8 cellular contexts compared by ENCODE assay signal in genomic region chr2:43158259-43158880, GRCh38.
DNase-seq lines count a peak whose midpoint lies in the region; ATAC-seq and TF ChIP-seq lines count a peak whose summit lies in the region.

No MANE protein-coding gene starts in this region.

- intact Hi-C loops in right lobe of liver (cut with DNase I), result no loop called here

- H3K9me3 Mint-ChIP-seq in stimulated activated naive CD8-positive, alpha-beta T cell treated with anti-CD3 and anti-CD28 coated beads, Interleukin-15, amount 100 ng/mL, for 72 hours, result no peaks in the 10 kb centered on the region

- TF ChIP-seq CTCF in right lobe of liver (IDR thresholded peaks at IDR 0.05), result no peak

- no peaks in the 10 kb centered on the region for H3K27me3 Mint-ChIP-seq in stimulated activated naive CD8-positive, alpha-beta T cell treated with anti-CD3 and anti-CD28 coated beads, Interleukin-15, amount 100 ng/mL, for 72 hours

- peaks cover 91% of the 10 kb centered on the region for H3K4me1 Mint-ChIP-seq in stimulated activated naive CD8-positive, alpha-beta T cell treated with anti-CD3 and anti-CD28 coated beads, Interleukin-15, amount 100 ng/mL, for 72 hours

- peak; percentile 77 for DNase-seq in SKM-1 (lab: John Stamatoyannopoulos, UW; ENCODE audit: unreplicated experiment)
- DNase-seq in T47D (ENCODE audit: low read depth in 1 of 2, low spot score in 1 of 2), result peak; percentile 32 to 42
- peak; percentile 84 to 89 (median 86) for DNase-seq in right lobe of liver
- DNase-seq in stimulated activated naive CD8-positive, alpha-beta T cell treated with anti-CD3 and anti-CD28 coated beads, Interleukin-15, amount 100 ng/mL, for 72 hours, result peak in 1 of 2 donors; percentile 78
- no peak for DNase-seq in GM19240 (ENCODE audit: insufficient read length, low spot score)
- DNase-seq in NCI-H2081 (lab: John Stamatoyannopoulos, UW), result no peak

- H3K9me3 ChIP-seq in right lobe of liver, result no peaks in the 10 kb centered on the region

- in situ Hi-C loops in T47D (cut with HindIII; ENCODE audit: low pct_unique_long_range_greater_than_20kb, low sequenced_read_pairs), result no loop called here

- peaks cover 0 to 82% (median 44%) of the 10 kb centered on the region in 4 donors for H3K4me1 ChIP-seq in right lobe of liver

- 17% methylated on average over 2 of the region's 11 CpGs for WGBS in right lobe of liver (ENCODE audit: insufficient coverage, low coverage, low lambda C conversion rate, missing lambda C conversion rate)

- ATAC-seq in GM18505 (IDR thresholded peaks at IDR 0.05; ENCODE audit: unreplicated experiment) (peak; percentile 22), HG03066 (IDR thresholded peaks at IDR 0.05; ENCODE audit: low read depth, unreplicated experiment) (peak; percentile 34), right lobe of liver (peak; percentile 55 to 65 (median 56))
- ATAC-seq in stimulated activated naive CD8-positive, alpha-beta T cell treated with anti-CD3 and anti-CD28 coated beads, Interleukin-15, amount 100 ng/mL, for 72 hours, result peak; percentile 70

- H3K4me3 ChIP-seq in right lobe of liver, result no peak overlapping the region

- TF ChIP-seq POLR2A in GM18505 (IDR thresholded peaks at IDR 0.05; ENCODE audit: borderline replicate concordance, extremely low read depth, insufficient read depth, insufficient read length), result no peak
- TF ChIP-seq POLR2A in right lobe of liver (IDR thresholded peaks at IDR 0.05), result no peak

- H3K27ac Mint-ChIP-seq in stimulated activated naive CD8-positive, alpha-beta T cell treated with anti-CD3 and anti-CD28 coated beads, Interleukin-15, amount 100 ng/mL, for 72 hours, result peak overlapping the region; percentile 95 to 97

- peak overlapping the region; percentile 75 to 90 (median 82) for H3K27ac ChIP-seq in right lobe of liver

- H3K36me3 ChIP-seq in right lobe of liver, result no peaks in the 10 kb centered on the region

- no peaks in the 10 kb centered on the region for H3K27me3 ChIP-seq in right lobe of liver

- H3K4me3 Mint-ChIP-seq in stimulated activated naive CD8-positive, alpha-beta T cell treated with anti-CD3 and anti-CD28 coated beads, Interleukin-15, amount 100 ng/mL, for 72 hours, result peak overlapping the region; percentile 77 to 79

Comparison
In these comparisons a context has a peak if more than half of its experiments do, and no peak if none do; other contexts are left out.
1. DNase-seq: peak in SKM-1 (single experiment), T47D (2 of 2) and right lobe of liver (3 of 3); none in GM19240 (single experiment) and NCI-H2081 (0 of 2).
2. Peak in every context shown above with its lines, with median percentiles within 50 percentile points of each other: ATAC-seq.